9 cellular contexts compared by ENCODE assay signal in the genomic region with DNA sequence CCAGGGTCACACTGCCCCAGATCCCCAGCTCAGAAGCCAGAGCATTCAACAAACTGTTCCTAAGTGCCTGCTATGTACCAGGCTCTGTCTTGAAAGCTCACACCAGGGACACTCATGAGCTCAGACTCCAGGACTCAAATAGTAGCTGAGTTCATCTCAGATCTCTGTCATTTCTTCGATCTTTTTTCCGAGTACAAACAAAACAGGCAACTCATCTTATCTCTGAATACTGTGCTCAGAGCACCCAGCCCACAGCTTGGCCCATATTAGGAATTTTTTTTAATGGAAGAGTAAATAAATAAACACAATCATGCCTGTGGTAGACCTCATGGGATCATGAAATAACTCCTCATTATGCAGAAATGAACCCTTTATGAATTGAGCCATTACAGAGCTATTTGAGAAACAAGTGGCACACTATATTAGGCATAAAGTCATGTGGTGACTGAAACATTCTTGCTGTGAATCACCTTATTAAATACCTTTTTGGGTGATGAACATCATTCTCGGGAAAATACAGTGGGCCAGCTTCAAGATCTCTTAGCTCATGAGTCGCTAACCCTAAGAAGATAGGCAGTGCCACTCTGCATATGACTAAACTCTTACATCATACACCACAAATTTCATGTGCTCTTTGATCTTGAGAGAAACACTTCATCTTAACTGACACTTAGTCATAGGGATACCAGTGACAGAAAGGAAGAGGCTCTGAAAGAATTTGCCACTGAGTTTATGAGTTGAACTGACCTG. TPM values are rescaled to one million over a fixed set of nuclear protein-coding genes. Genes with fewer than 3 reads are reported as not detected.
DNase-seq lines count a peak whose midpoint lies in the region; ATAC-seq and TF ChIP-seq lines count a peak whose summit lies in the region.
"Had no signal": no experiment of that assay in that cellular context is flagged by ENCODE, and none has a peak within 500 bp of the region (broad histone marks: within the 10 kb centered on the region; RNA-seq: fewer than 3 reads in every experiment).

No MANE protein-coding gene starts in this region.

- CTCF ChIA-PET in GM10248 (lab: Yijun Ruan, JAX): interaction anchor here (1.2 to 1.7 kb wide), 3 partner anchors 8 to 97 kb away, joined by 3 to 8 read pairs (median 4); no protein-coding TSS in a partner anchor

- peak overlapping the region; percentile 67 for H3K27ac ChIP-seq in angular gyrus (ENCODE audit: low read depth, low read length)
- peak overlapping the region; percentile 83 for H3K27ac ChIP-seq in mesodermal cell (ENCODE audit: low read depth, low read length, severe bottlenecking)
- H3K27ac ChIP-seq: thyroid gland had no signal

- WGBS in mesodermal cell (ENCODE audit: insufficient coverage in 2 of 2), 2 experiments: 55 to 70% methylated on average over 1 of the region's 4 CpGs

- no peaks in the 10 kb centered on the region for H3K9me3 ChIP-seq in mesodermal cell (ENCODE audit: control insufficient read depth, low read length)
- H3K9me3 ChIP-seq: thyroid gland had no signal

- no peaks in the 10 kb centered on the region for H3K36me3 ChIP-seq in mesodermal cell (ENCODE audit: control insufficient read depth, insufficient read depth, low read length)
- H3K36me3 ChIP-seq: thyroid gland had no signal

- DNase-seq in EH (ENCODE audit: low read depth) (peak; percentile 93), HS-5 (ENCODE audit: low read depth) (peak; percentile 78), GM10248 (ENCODE audit: extremely low spot score) (no peak), anterior cingulate cortex (lab: John Stamatoyannopoulos, UW) (no peak)
- DNase-seq in stimulated activated CD4-positive, alpha-beta T cell treated with anti-CD3 and anti-CD28 coated beads, Interleukin-2, amount 100 ng/mL, for 48 hours: no peak

- H3K4me1 ChIP-seq in mesodermal cell (ENCODE audit: control insufficient read depth, insufficient read depth, low read length, poor library complexity, severe bottlenecking): peaks cover 32% of the 10 kb centered on the region

- peak; percentile 74 for ATAC-seq in GM21528 (IDR thresholded peaks at IDR 0.05; ENCODE audit: low FRiP score, unreplicated experiment)

- H3K4me3 ChIP-seq in mesodermal cell (ENCODE audit: extremely low read depth, insufficient read depth, low read length, poor library complexity, severe bottlenecking): no peak overlapping the region
- H3K4me3 ChIP-seq: thyroid gland had no signal

- POLR2A ChIA-PET in GM10248 (lab: Yijun Ruan, JAX): no interaction called here

- no peak for TF ChIP-seq CTCF in GM10248 (IDR thresholded peaks at IDR 0.05; ENCODE audit: control extremely low read depth, extremely low read depth, low read depth, missing control alignments)

RNA-seq across cellular contexts. Expression of a gene that starts 9.9 kb away (rescaled TPM):
- polyA plus RNA-seq in mesodermal cell (2013, experiment 1 of 2): 5.5 TPM
- polyA plus RNA-seq in mesodermal cell (2013, experiment 2 of 2): 9.5 TPM

Comparison
In these comparisons a context has a peak if more than half of its experiments do, and no peak if none do; other contexts are left out.
1. DNase-seq: peak in EH (single experiment) and HS-5 (single experiment); none in GM10248 (single experiment), anterior cingulate cortex (0 of 58) and stimulated activated CD4-positive, alpha-beta T cell treated with anti-CD3 and anti-CD28 coated beads, Interleukin-2, amount 100 ng/mL, for 48 hours (0 of 2).